ENCODE assay signal across 8 cellular contexts in genomic region chr9:129489838-129490582, GRCh38.
DNase-seq lines count a peak whose midpoint lies in the region; ATAC-seq, FAIRE-seq and TF ChIP-seq lines count a peak whose summit lies in the region.

No MANE protein-coding gene starts in this region.

- H3K27me3 ChIP-seq in bronchial epithelial cell (ENCODE audit: control insufficient read depth, insufficient read depth, low read length) = no peaks in the 10 kb centered on the region
- H3K27me3 ChIP-seq in mesenchymal stem cell (ENCODE audit: control insufficient read depth in 1 of 2, insufficient read depth in 1 of 2, low read length in 2 of 2) = no peaks in the 10 kb centered on the region
- H3K27me3 ChIP-seq in stomach smooth muscle (ENCODE audit: control insufficient read depth in 1 of 2, insufficient read depth in 2 of 2, low read length in 2 of 2) = no peaks in the 10 kb centered on the region

- peak; percentile 66 for ATAC-seq in T-helper 17 cell

- peak overlapping the region; percentile 89 to 98 for H3K4ac ChIP-seq in mesenchymal stem cell (ENCODE audit: low read depth in 1 of 2, low read length in 2 of 2)

- 77% methylated on average over 15 of the region's 15 CpGs for WGBS in mesenchymal stem cell

- peak overlapping the region; percentile 92 for H2BK15ac ChIP-seq in mesenchymal stem cell (ENCODE audit: low read depth, poor library complexity, severe bottlenecking)

- H3K27ac Mint-ChIP-seq in T-helper 17 cell = peak overlapping the region; percentile 98

- H3K4me1 Mint-ChIP-seq in T-helper 17 cell = peaks cover 48% of the 10 kb centered on the region

- no peak overlapping the region for H2AFZ ChIP-seq in mesenchymal stem cell (ENCODE audit: low read depth, low read length)

- peaks cover 6% of the 10 kb centered on the region for H3K79me1 ChIP-seq in mesenchymal stem cell (replicated peaks; ENCODE audit: low read length, poor library complexity, severe bottlenecking)

- H3K4me2 ChIP-seq in mesenchymal stem cell (ENCODE audit: low read length, poor library complexity, severe bottlenecking) = peak overlapping the region; percentile 52

- TF ChIP-seq CTCF in bronchial epithelial cell (IDR thresholded peaks at IDR 0.05; ENCODE audit: insufficient read depth, low read length, severe bottlenecking) = no peak

- H3K9me3 ChIP-seq in T-helper 17 cell (ENCODE audit: control insufficient read depth, low read length, poor library complexity, severe bottlenecking) (no peaks in the 10 kb centered on the region), mesenchymal stem cell (ENCODE audit: control insufficient read depth, low read length) (no peaks in the 10 kb centered on the region), stomach smooth muscle (ENCODE audit: control insufficient read depth in 2 of 2, low read length in 2 of 2) (no peaks in the 10 kb centered on the region)

- H4K8ac ChIP-seq in mesenchymal stem cell (ENCODE audit: low read length) = peak overlapping the region; percentile 95

- H3K9ac ChIP-seq in mesenchymal stem cell (ENCODE audit: low read length) (peak overlapping the region; percentile 92), stomach smooth muscle (ENCODE audit: low read length in 2 of 2) (peak overlapping the region; percentile 96 to 97)

- H2BK12ac ChIP-seq in mesenchymal stem cell (ENCODE audit: low read length in 2 of 2) = peak overlapping the region; percentile 76 to 94

- H2BK5ac ChIP-seq in mesenchymal stem cell (ENCODE audit: low read depth, low read length, poor library complexity, severe bottlenecking) = peak overlapping the region; percentile 75

- H4K91ac ChIP-seq in mesenchymal stem cell (ENCODE audit: low read length) = peak overlapping the region; percentile 95

- peak overlapping the region; percentile 25 for H3K4me3 ChIP-seq in bronchial epithelial cell (ENCODE audit: low read depth, low read length)
- H3K4me3 ChIP-seq in mesenchymal stem cell (ENCODE audit: insufficient read depth in 1 of 2, low read depth in 1 of 2, low read length in 2 of 2) = peak overlapping the region in 1 of 2 experiments; percentile 81
- H3K4me3 ChIP-seq in stomach smooth muscle (ENCODE audit: low read length in 2 of 2) = peak overlapping the region; percentile 70 to 79

- H3K4me1 ChIP-seq in mesenchymal stem cell (ENCODE audit: control insufficient read depth, insufficient read depth, low read depth, low read length) (peaks cover 70% of the 10 kb centered on the region), stomach smooth muscle (ENCODE audit: control insufficient read depth, insufficient read depth, low read length) (peaks cover 83% of the 10 kb centered on the region)

- H3K27ac ChIP-seq in mesenchymal stem cell (ENCODE audit: low read length, poor library complexity, severe bottlenecking) = peak overlapping the region; percentile 98
- H3K27ac ChIP-seq in stomach smooth muscle (ENCODE audit: low read length) = peak overlapping the region; percentile 100

- DNase-seq in Ammon's horn (ENCODE audit: low spot score) (peak; percentile 27), T-helper 17 cell (peak; percentile 37 to 64 (median 62)), bronchial epithelial cell (ENCODE audit: low read depth) (no peak), mesenchymal stem cell (peak; percentile 39), 8988T (no peak), iPS-NIHi7 (ENCODE audit: extremely low spot score) (no peak), germinal center (ENCODE audit: low spot score) (no peak)

- peaks cover 9% of the 10 kb centered on the region for H3K36me3 Mint-ChIP-seq in T-helper 17 cell (ENCODE audit: low read depth)

- peak overlapping the region; percentile 97 for H2BK120ac ChIP-seq in mesenchymal stem cell (ENCODE audit: low read depth, low read length)

- H3K4me3 Mint-ChIP-seq in T-helper 17 cell = peak overlapping the region; percentile 96

- no peak for FAIRE-seq in bronchial epithelial cell (lab: Jason Lieb, UNC)

- no peaks in the 10 kb centered on the region for H3K27me3 Mint-ChIP-seq in T-helper 17 cell

- H3K18ac ChIP-seq in mesenchymal stem cell (ENCODE audit: low read depth in 1 of 2, low read length in 2 of 2) = peak overlapping the region; percentile 67 to 98

- peak overlapping the region in 1 of 2 experiments; percentile 82 for H3K14ac ChIP-seq in mesenchymal stem cell (ENCODE audit: low read length in 2 of 2)

- H3K36me3 ChIP-seq in bronchial epithelial cell (ENCODE audit: control insufficient read depth, insufficient read depth, low read length) (peaks cover 2% of the 10 kb centered on the region), mesenchymal stem cell (ENCODE audit: control insufficient read depth in 1 of 2, insufficient read depth in 2 of 2, low read depth in 1 of 2, low read length in 2 of 2) (peaks cover 12% of the 10 kb centered on the region in 2 experiments), stomach smooth muscle (ENCODE audit: control insufficient read depth in 2 of 2, insufficient read depth in 2 of 2, low read length in 2 of 2) (peaks cover 0 to 2% of the 10 kb centered on the region in 2 donors)

- peak overlapping the region in 1 of 2 experiments; percentile 27 for H3K23ac ChIP-seq in mesenchymal stem cell (ENCODE audit: low read length in 2 of 2)

- peak overlapping the region; percentile 95 for H2AK5ac ChIP-seq in mesenchymal stem cell (ENCODE audit: low read length, severe bottlenecking)

Comparison
In these comparisons a context has a peak if more than half of its experiments do, and no peak if none do; other contexts are left out.
1. DNase-seq: peak in Ammon's horn (single experiment), T-helper 17 cell (3 of 3) and mesenchymal stem cell (single experiment); none in bronchial epithelial cell (single experiment), 8988T (single experiment), iPS-NIHi7 (single experiment) and germinal center (single experiment).